9 cellular contexts compared by ENCODE assay signal in the genomic region with DNA sequence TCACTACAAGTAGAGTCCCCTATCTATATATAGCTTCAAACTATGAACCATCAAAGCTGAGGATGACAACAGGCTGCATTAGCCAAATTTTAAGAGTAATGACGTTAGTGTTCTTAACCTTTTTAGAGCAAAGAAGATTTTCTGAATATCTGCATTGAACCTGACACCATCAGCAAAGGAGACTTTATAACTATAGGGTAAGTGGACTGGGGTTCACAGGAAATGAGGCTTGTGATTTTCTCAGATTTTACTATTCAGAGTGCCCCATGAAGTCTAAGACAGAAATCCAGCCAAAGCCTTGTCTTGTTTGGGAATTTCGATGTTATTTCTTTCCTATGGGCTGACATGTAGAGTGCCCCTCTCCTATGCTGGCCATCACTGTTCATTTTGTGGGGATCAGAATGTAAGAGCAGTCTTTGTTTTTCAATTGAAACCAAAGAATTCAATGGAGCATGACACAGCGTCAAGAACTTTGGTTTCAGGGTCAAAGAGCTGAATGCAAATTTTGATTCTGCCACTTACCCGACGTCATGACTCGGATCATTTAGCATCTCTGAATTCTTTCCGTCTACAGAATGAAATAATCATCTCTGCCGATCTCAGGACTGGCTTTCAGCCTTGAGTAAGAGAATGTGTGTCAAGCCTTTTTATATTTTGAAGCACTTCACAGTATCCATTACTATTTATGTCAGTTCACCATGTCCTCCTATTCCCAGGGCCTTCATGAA. TPM values are rescaled to one million over a fixed set of nuclear protein-coding genes. Genes with fewer than 3 reads are reported as not detected.
DNase-seq lines count a peak whose midpoint lies in the region; ATAC-seq and TF ChIP-seq lines count a peak whose summit lies in the region.
"Had no signal": no experiment of that assay in that cellular context is flagged by ENCODE, and none has a peak within 500 bp of the region (broad histone marks: within the 10 kb centered on the region; RNA-seq: fewer than 3 reads in every experiment).

No MANE protein-coding gene starts in this region.

- ATAC-seq in GM18868 (IDR thresholded peaks at IDR 0.05; ENCODE audit: unreplicated experiment) (peak; percentile 48), HG02642 (IDR thresholded peaks at IDR 0.05; ENCODE audit: poor library complexity, unreplicated experiment) (peak; percentile 53)

- no peaks in the 10 kb centered on the region for H3K27me3 ChIP-seq in ascending aorta
- no peaks in the 10 kb centered on the region for H3K27me3 ChIP-seq in osteoblast (ENCODE audit: insufficient read depth, low read length)
- H3K27me3 ChIP-seq in BE2C: no peaks in the 10 kb centered on the region

- H3K9me3 ChIP-seq in ascending aorta (no peaks in the 10 kb centered on the region), osteoblast (ENCODE audit: low read depth, low read length) (no peaks in the 10 kb centered on the region), BE2C (no peaks in the 10 kb centered on the region)

- H2AFZ ChIP-seq in osteoblast (ENCODE audit: low read length): no peak overlapping the region

- H3K4me2 ChIP-seq in osteoblast (ENCODE audit: insufficient read depth, low read length): no peak overlapping the region

- TF ChIP-seq CTCF in ascending aorta (IDR thresholded peaks at IDR 0.05) (no peak), osteoblast (IDR thresholded peaks at IDR 0.05; ENCODE audit: extremely low read depth, low read depth, low read length) (no peak), BE2C (IDR thresholded peaks at IDR 0.05; ENCODE audit: low read depth, low read length) (no peak)

- intact Hi-C loops in ascending aorta (cut with DNase I): no loop called here

- H3K36me3 ChIP-seq in ascending aorta: peaks cover 0 to 7% of the 10 kb centered on the region in 2 donors
- H3K36me3 ChIP-seq in osteoblast (ENCODE audit: insufficient read depth, low read length): peaks cover 12% of the 10 kb centered on the region
- H3K36me3 ChIP-seq in BE2C: peaks cover 15% of the 10 kb centered on the region

- no peaks in the 10 kb centered on the region for H3K79me2 ChIP-seq in osteoblast (ENCODE audit: insufficient read depth, low read length)

- DNase-seq in ascending aorta (ENCODE audit: low spot score in 2 of 2) (no peak), osteoblast (ENCODE audit: insufficient read length, low spot score, missing footprints) (peak; percentile 66), BE2C (no peak), AG20443 (ENCODE audit: low spot score) (no peak), T-helper 9 cell (no peak), NCI-H2196 treated with DMSO at 0.1 percent for 48 hours (lab: John Stamatoyannopoulos, UW; ENCODE audit: unreplicated experiment) (no peak)
- DNase-seq: activated naive CD8-positive, alpha-beta T cell treated with anti-CD3 and anti-CD28 coated beads, Interleukin-2, amount 10 ng/mL, durations not matched to agents 7 days and 5 days had no signal

- no peak overlapping the region for H3K4me3 ChIP-seq in ascending aorta
- no peak overlapping the region for H3K4me3 ChIP-seq in osteoblast (ENCODE audit: insufficient read depth, low read length)
- H3K4me3 ChIP-seq in BE2C (ENCODE audit: low read depth, low read length): no peak overlapping the region

- H3K27ac ChIP-seq in ascending aorta (peak overlapping the region; percentile 53 to 54), osteoblast (ENCODE audit: low read depth, low read length) (peak overlapping the region; percentile 79)

- H3K4me1 ChIP-seq in ascending aorta (peaks cover 0 to 17% of the 10 kb centered on the region in 2 donors), osteoblast (ENCODE audit: insufficient read depth, low read length) (peaks cover 39% of the 10 kb centered on the region), BE2C (peaks cover 3% of the 10 kb centered on the region; the same call in 1 of the 2 replicates)

- no peaks in the 10 kb centered on the region for H4K20me1 ChIP-seq in osteoblast (ENCODE audit: insufficient read depth, low read length)

RNA-seq across cellular contexts. Expression of a gene that starts 52.7 kb away (rescaled TPM):
- total RNA-seq in ascending aorta (10.4 TPM), osteoblast (7.6 and 8.0 TPM in 2 replicates)
- polyA plus RNA-seq in BE2C (2012; ENCODE audit: insufficient read depth, insufficient read length, low read depth): 5.7 TPM

RNA-seq across cellular contexts. Expression of a gene that starts 58.9 kb away (rescaled TPM):
- not detected for total RNA-seq in ascending aorta
- total RNA-seq in osteoblast: not detected in 2 replicates
- not detected for polyA plus RNA-seq in BE2C (2012; ENCODE audit: insufficient read depth, insufficient read length, low read depth)
- total RNA-seq: activated naive CD8-positive, alpha-beta T cell treated with anti-CD3 and anti-CD28 coated beads, Interleukin-2, amount 10 ng/mL, durations not matched to agents 7 days and 5 days had no signal
